Comparison of ENCODE assay signal across 20 cellular contexts in the genomic region with DNA sequence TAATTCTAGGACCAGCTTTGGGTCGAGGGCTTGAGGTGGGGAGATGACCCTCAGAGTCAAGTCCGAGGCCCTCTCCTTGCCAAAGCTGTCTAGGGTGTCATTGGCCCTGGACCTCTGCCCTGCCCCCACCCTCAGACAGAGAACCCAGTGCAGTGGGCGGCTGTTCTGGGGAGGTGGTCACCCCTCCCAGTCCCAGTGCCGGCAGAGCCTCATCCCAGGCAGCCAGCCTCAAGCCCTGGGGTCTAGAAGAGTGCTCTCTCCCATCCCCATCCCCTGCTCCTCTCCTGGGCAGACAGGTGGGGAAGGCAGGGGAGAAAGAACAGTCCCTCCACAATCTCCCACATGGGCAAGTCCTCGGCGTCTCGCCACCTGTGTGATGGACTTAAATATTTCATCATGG. TPM values are rescaled to one million over a fixed set of nuclear protein-coding genes. Genes with fewer than 3 reads are reported as not detected.
DNase-seq lines count a peak whose midpoint lies in the region; ATAC-seq, FAIRE-seq and TF ChIP-seq lines count a peak whose summit lies in the region.
"Had no signal": no experiment of that assay in that cellular context is flagged by ENCODE, and none has a peak within 500 bp of the region (broad histone marks: within the 10 kb centered on the region; RNA-seq: fewer than 3 reads in every experiment).

No MANE protein-coding gene starts in this region.

- no peak overlapping the region for H3K4me3 ChIP-seq in BLaER1
- no peak overlapping the region for H3K4me3 ChIP-seq in Loucy (ENCODE audit: low read length, poor library complexity, severe bottlenecking)
- no peak overlapping the region for H3K4me3 ChIP-seq in kidney (ENCODE audit: low read length in 2 of 2)
- no peak overlapping the region for H3K4me3 ChIP-seq in mucosa of descending colon
- H3K4me3 ChIP-seq: BLaER1 treated with 17β-estradiol and CSF1 and Interleukin-3, amounts not matched to agents 10 nM and 100 nM; GM12878; GM23248 had no signal

- H3K4me1 ChIP-seq in BLaER1: peaks cover 41% of the 10 kb centered on the region
- peaks cover 38% of the 10 kb centered on the region for H3K4me1 ChIP-seq in Loucy (ENCODE audit: insufficient read depth, low read length, poor library complexity, severe bottlenecking)
- peaks cover 0 to 2% of the 10 kb centered on the region in 2 donors for H3K4me1 ChIP-seq in kidney (ENCODE audit: control insufficient read depth in 1 of 2, insufficient read depth in 1 of 2, low read depth in 1 of 2, low read length in 2 of 2)
- H3K4me1 ChIP-seq in mucosa of descending colon (ENCODE audit: low read depth): peaks cover under 1% of the 10 kb centered on the region

- no peaks in the 10 kb centered on the region for H3F3A ChIP-seq in Loucy (ENCODE audit: low read depth)

- H4K20me1 ChIP-seq in BLaER1: peaks cover 91% of the 10 kb centered on the region
- peaks cover 76% of the 10 kb centered on the region for H4K20me1 ChIP-seq in Loucy (ENCODE audit: insufficient read depth, low read length, poor library complexity, severe bottlenecking)

- FAIRE-seq in kidney (lab: Jason Lieb, UNC): no peak
- FAIRE-seq: D721Med, GM12878, GM19239, H1 had no signal

- intact Hi-C loops in kidney (cut with DNase I): no loop called here
- intact Hi-C loops in mucosa of descending colon (cut with DNase I, micrococcal nuclease): no loop called here

- ATAC-seq in mucosa of descending colon: no peak
- no peak for ATAC-seq in HG02852 (IDR thresholded peaks at IDR 0.05; ENCODE audit: unreplicated experiment)

- H3K4me2 ChIP-seq in BLaER1: 0 out of 2 replicates have a peak overlapping the region, but pooled peaks have one; percentile 7
- H3K4me2 ChIP-seq in Loucy (ENCODE audit: low read depth, low read length, poor library complexity, severe bottlenecking): peak overlapping the region; percentile 41
- H3K4me2 ChIP-seq: BLaER1 treated with 17β-estradiol and CSF1 and Interleukin-3, amounts not matched to agents 10 nM and 100 nM had no signal

- no peaks in the 10 kb centered on the region for H3K9me2 ChIP-seq in Loucy (replicated peaks; ENCODE audit: low read depth, low read length)

- DNase-seq in kidney (peak; percentile 67), mucosa of descending colon (no peak), midbrain (lab: John Stamatoyannopoulos, UW) (no peak)
- DNase-seq: CD4-positive, alpha-beta T cell; CD8-positive, alpha-beta memory T cell; DMS 273 treated with DMSO at 0.1 percent for 48 hours; DMS79; EL; GDM1; GM23248; H7; HCEC 1CT had no signal

- H3K27me3 ChIP-seq in BLaER1 (peaks cover 37% of the 10 kb centered on the region), Loucy (ENCODE audit: insufficient read depth, low read length, poor library complexity, severe bottlenecking) (no peaks in the 10 kb centered on the region)

- no peak overlapping the region for H3K27ac ChIP-seq in BLaER1
- H3K27ac ChIP-seq in kidney (ENCODE audit: low read depth in 2 of 2, low read length in 2 of 2): no peak overlapping the region
- H3K27ac ChIP-seq: BLaER1 treated with 17β-estradiol and CSF1 and Interleukin-3, amounts not matched to agents 10 nM and 100 nM; GM23248 had no signal

- peaks cover 83% of the 10 kb centered on the region for H3K79me2 ChIP-seq in Loucy (ENCODE audit: insufficient read depth, low read length)

- TF ChIP-seq CTCF in Loucy (conservative IDR thresholded peaks at IDR 0.05; ENCODE audit: low read length): no peak
- TF ChIP-seq CTCF in kidney (IDR thresholded peaks at IDR 0.05; ENCODE audit: borderline replicate concordance, extremely low read depth, insufficient read depth): no peak
- no peak for TF ChIP-seq CTCF in mucosa of descending colon (IDR thresholded peaks at IDR 0.05)

- H2AFZ ChIP-seq in Loucy (ENCODE audit: low read length): no peak overlapping the region
- H2AFZ ChIP-seq: GM23248 had no signal

- H3K9ac ChIP-seq in BLaER1 (no peak overlapping the region), Loucy (ENCODE audit: low read depth, low read length, poor library complexity, severe bottlenecking) (no peak overlapping the region), kidney (ENCODE audit: low read length in 2 of 2) (no peak overlapping the region)
- H3K9ac ChIP-seq: BLaER1 treated with 17β-estradiol and CSF1 and Interleukin-3, amounts not matched to agents 10 nM and 100 nM; GM23248 had no signal

- H3K36me3 ChIP-seq in BLaER1: peaks cover 48% of the 10 kb centered on the region
- H3K36me3 ChIP-seq in Loucy (ENCODE audit: insufficient read depth, low read length): peaks cover 28% of the 10 kb centered on the region; the same call in 1 of the 2 replicates
- H3K36me3 ChIP-seq in kidney (ENCODE audit: control insufficient read depth in 1 of 2, insufficient read depth in 2 of 2, low read length in 2 of 2): no peaks in the 10 kb centered on the region
- H3K36me3 ChIP-seq in mucosa of descending colon (ENCODE audit: low read depth): no peaks in the 10 kb centered on the region

- H3K9me3 ChIP-seq in BLaER1 (no peaks in the 10 kb centered on the region), Loucy (ENCODE audit: insufficient read depth, low read depth, low read length) (no peaks in the 10 kb centered on the region), kidney (ENCODE audit: control insufficient read depth in 1 of 2, low read length in 2 of 2) (no peaks in the 10 kb centered on the region), mucosa of descending colon (no peaks in the 10 kb centered on the region)
- H3K9me3 ChIP-seq: BLaER1 treated with 17β-estradiol and CSF1 and Interleukin-3, amounts not matched to agents 10 nM and 100 nM had no signal

RNA-seq across cellular contexts. Expression of gene NTNG2, which starts 7.0 kb away (rescaled TPM):
- total RNA-seq in kidney (2.2 TPM), mucosa of descending colon (under 1 TPM; 0.41 to 0.73 (median 0.43) TPM)
- polyA plus RNA-seq in kidney (ENCODE audit: insufficient read depth, low read depth, low replicate concordance): 0.54 TPM
